10 cellular contexts compared by ENCODE assay signal in genomic region chr4:56817840-56818491, GRCh38. TPM values are rescaled to one million over a fixed set of nuclear protein-coding genes. Genes with fewer than 3 reads are reported as not detected.
A peak's percentile ranks its signal among the peaks of the same experiment; 100 is the strongest.
DNase-seq lines count a peak whose midpoint lies in the region; ATAC-seq and TF ChIP-seq lines count a peak whose summit lies in the region.
"Had no signal": no experiment of that assay in that cellular context is flagged by ENCODE, and none has a peak within 500 bp of the region (broad histone marks: within the 10 kb centered on the region; RNA-seq: fewer than 3 reads in every experiment).

No MANE protein-coding gene starts in this region.

- H3K27me3 ChIP-seq in GM06990 (replicated peaks; ENCODE audit: control insufficient read depth, insufficient read depth, low read length), result 0 out of 2 replicates have a peak, but pooled peaks cover 1% of the 10 kb centered on the region

- DNase-seq in GM06990 (ENCODE audit: extremely low read depth, insufficient read length) (peak; percentile 81), HCEC 1CT (no peak), NCI-H1048 (lab: John Stamatoyannopoulos, UW) (no peak), SIG-M5 treated with dmso at 0.1 percent for 504 hours (lab: John Stamatoyannopoulos, UW; ENCODE audit: unreplicated experiment) (no peak), NCI-H2196 (lab: John Stamatoyannopoulos, UW; ENCODE audit: unreplicated experiment) (no peak)
- DNase-seq in activated naive CD8-positive, alpha-beta T cell treated with anti-CD3 and anti-CD28 coated beads for 36 hours, result peak; percentile 50
- DNase-seq: DND-41 had no signal

- H3K9me3 Mint-ChIP-seq in activated naive CD8-positive, alpha-beta T cell treated with anti-CD3 and anti-CD28 coated beads for 36 hours, result no peaks in the 10 kb centered on the region

- H3K4me3 Mint-ChIP-seq in activated naive CD8-positive, alpha-beta T cell treated with anti-CD3 and anti-CD28 coated beads for 36 hours, result peak overlapping the region; percentile 3

- H3K36me3 Mint-ChIP-seq in activated naive CD8-positive, alpha-beta T cell treated with anti-CD3 and anti-CD28 coated beads for 36 hours, result no peaks in the 10 kb centered on the region

- peak overlapping the region; percentile 88 for H3K27ac Mint-ChIP-seq in activated naive CD8-positive, alpha-beta T cell treated with anti-CD3 and anti-CD28 coated beads for 36 hours

- no peaks in the 10 kb centered on the region for H3K36me3 ChIP-seq in GM06990 (ENCODE audit: control insufficient read depth, insufficient read depth, low read length)

- no peak overlapping the region for H3K4me3 ChIP-seq in GM06990 (replicated peaks; ENCODE audit: low read depth, low read length)
- H3K4me3 ChIP-seq: skin epidermis had no signal

- TF ChIP-seq CTCF in GM06990 (IDR thresholded peaks at IDR 0.05; ENCODE audit: insufficient read depth, low read length, poor library complexity, severe bottlenecking), result no peak

- peaks cover 9% of the 10 kb centered on the region for H3K27me3 Mint-ChIP-seq in activated naive CD8-positive, alpha-beta T cell treated with anti-CD3 and anti-CD28 coated beads for 36 hours

- ATAC-seq in GM21381 (IDR thresholded peaks at IDR 0.05; ENCODE audit: unreplicated experiment) (peak; percentile 84), HG03520 (IDR thresholded peaks at IDR 0.05; ENCODE audit: unreplicated experiment) (peak; percentile 76)

- H3K4me1 Mint-ChIP-seq in activated naive CD8-positive, alpha-beta T cell treated with anti-CD3 and anti-CD28 coated beads for 36 hours, result peaks cover 39% of the 10 kb centered on the region

RNA-seq across cellular contexts. Expression of gene SPINK2, which starts 3.5 kb away (rescaled TPM):
- 1 to 10 TPM in 1 of 2 experiments, under 1 TPM in 1; 0.78 to 1.3 TPM for total RNA-seq in activated naive CD8-positive, alpha-beta T cell treated with anti-CD3 and anti-CD28 coated beads for 36 hours

Comparison
In these comparisons a context has a peak if more than half of its experiments do, and no peak if none do; other contexts are left out.
1. DNase-seq: peak in GM06990 (single experiment) and activated naive CD8-positive, alpha-beta T cell treated with anti-CD3 and anti-CD28 coated beads for 36 hours (single experiment); none in HCEC 1CT (single experiment), NCI-H1048 (single experiment), SIG-M5 treated with dmso at 0.1 percent for 504 hours (single experiment) and NCI-H2196 (single experiment).